In genomic region chr16:53285236-53285635, GRCh38 we compare ENCODE assay signal across 26 cellular contexts.
"Had no signal": no experiment of that assay in that cellular context is flagged by ENCODE, and none has a peak within 500 bp of the region (broad histone marks: within the 10 kb centered on the region; RNA-seq: fewer than 3 reads in every experiment).

No MANE protein-coding gene starts in this region.

- H3K27ac ChIP-seq: neural progenitor cell, ovary, parathyroid adenoma, psoas muscle, skin epidermis, stomach, thoracic aorta, thyroid gland, tibial nerve, upper lobe of left lung, vagina had no signal

- H2AFZ ChIP-seq: neural progenitor cell, parathyroid adenoma had no signal

- FAIRE-seq: urothelium cell line had no signal

- H3K9me3 ChIP-seq: ovary, psoas muscle, stomach, thoracic aorta, thyroid gland, tibial nerve, upper lobe of left lung, vagina had no signal

- H3K4me3 ChIP-seq: neural progenitor cell, ovary, psoas muscle, skin epidermis, stomach, thoracic aorta, thyroid gland, tibial nerve, upper lobe of left lung, vagina had no signal

- H3K79me2 ChIP-seq: parathyroid adenoma had no signal

- DNase-seq: naive thymus-derived CD4-positive, alpha-beta T cell; natural killer cell; occipital lobe; ovary; posterior cingulate gyrus; psoas muscle; right cardiac atrium; stimulated activated CD4-positive, alpha-beta T cell treated with anti-CD3 and anti-CD28 coated beads, Interleukin-15, amount 100 ng/mL, for 24 hours; stimulated activated CD4-positive, alpha-beta T cell treated with anti-CD3 and anti-CD28 coated beads, Interleukin-2, amount 100 ng/mL, for 24 hours; stimulated activated CD4-positive, alpha-beta T cell treated with anti-CD3 and anti-CD28 coated beads, Interleukin-2, amount 100 ng/mL, for 48 hours; stimulated activated CD4-positive, alpha-beta T cell treated with anti-CD3 and anti-CD28 coated beads, Interleukin-4, amount 100 ng/mL, for 24 hours; stimulated activated naive B cell treated with anti-CD40 and anti-IgM and Interleukin-4, amounts not matched to agents 10 μg/mL and 1 μg/mL and 100 μg/mL, for 72 hours; stimulated activated naive CD4-positive, alpha-beta T cell treated with Interleukin-2 at 50 U/mL for 16 hours; stomach; thyroid gland; trophoblast cell; upper lobe of left lung had no signal

- H3K9ac ChIP-seq: neural progenitor cell, parathyroid adenoma had no signal

- H3K4me2 ChIP-seq: neural progenitor cell had no signal

- H3K36me3 ChIP-seq: ovary had no signal

- ATAC-seq: naive thymus-derived CD4-positive, alpha-beta T cell; natural killer cell; psoas muscle; right cardiac atrium; sciatic nerve; stimulated activated effector memory CD8-positive, alpha-beta T cell treated with anti-CD3 and anti-CD28 coated beads, Interleukin-12 subunit alpha, Interleukin-12 subunit beta, amount 100 ng/mL, for 72 hours; stimulated activated naive B cell treated with anti-CD40 and anti-IgM and Interleukin-4, amounts not matched to agents 10 μg/mL and 1 μg/mL and 100 μg/mL, for 72 hours had no signal

- H3K27me3 ChIP-seq: neural progenitor cell, ovary, stomach, thyroid gland, tibial nerve, upper lobe of left lung, vagina had no signal

- H3K4me1 ChIP-seq: neural progenitor cell, psoas muscle, thyroid gland, tibial nerve had no signal
